15 cellular contexts compared by ENCODE assay signal in genomic region chr12:21453312-21453852, GRCh38. TPM values are rescaled to one million over a fixed set of nuclear protein-coding genes. Genes with fewer than 3 reads are reported as not detected.
DNase-seq lines count a peak whose midpoint lies in the region; ATAC-seq and TF ChIP-seq lines count a peak whose summit lies in the region.
"Had no signal": no experiment of that assay in that cellular context is flagged by ENCODE, and none has a peak within 500 bp of the region (broad histone marks: within the 10 kb centered on the region; RNA-seq: fewer than 3 reads in every experiment).

No MANE protein-coding gene starts in this region.

- peaks cover 55% of the 10 kb centered on the region for H3K4me1 Mint-ChIP-seq in activated CD4-positive, alpha-beta memory T cell treated with anti-CD3 and anti-CD28 coated beads for 36 hours (ENCODE audit: low read depth)

- no peaks in the 10 kb centered on the region for H3K9me3 ChIP-seq in A673 (ENCODE audit: low read depth, low read length, poor library complexity, severe bottlenecking)

- no peaks in the 10 kb centered on the region for H3K27me3 ChIP-seq in A673 (replicated peaks; ENCODE audit: insufficient read depth, low read depth, low read length, poor library complexity)
- H3K27me3 ChIP-seq: dorsolateral prefrontal cortex had no signal

- no peak for TF ChIP-seq CTCF in A673 (conservative IDR thresholded peaks at IDR 0.05; ENCODE audit: low read depth, low read length)

- H3K4me1 ChIP-seq in A673 (ENCODE audit: insufficient read depth, low read length, poor library complexity, severe bottlenecking), result peaks cover 5% of the 10 kb centered on the region

- peak overlapping the region; percentile 24 for H3K4me3 ChIP-seq in A673 (ENCODE audit: low read depth, low read length, poor library complexity, severe bottlenecking)
- H3K4me3 ChIP-seq: GM23248 had no signal

- peaks cover 40% of the 10 kb centered on the region for H3K36me3 Mint-ChIP-seq in activated CD4-positive, alpha-beta memory T cell treated with anti-CD3 and anti-CD28 coated beads for 36 hours

- CTCF ChIA-PET in A673 (lab: Charles Lee), result no interaction called here
- CTCF ChIA-PET in activated CD4-positive, alpha-beta memory T cell treated with anti-CD3 and anti-CD28 coated beads for 36 hours (lab: Charles Lee), result no interaction called here

- DNase-seq in A673 (ENCODE audit: low spot score) (peak; percentile 35), activated gamma-delta T cell (lab: John Stamatoyannopoulos, UW) (no peak), NCI-H446 (lab: John Stamatoyannopoulos, UW) (no peak)
- DNase-seq in activated CD4-positive, alpha-beta memory T cell treated with anti-CD3 and anti-CD28 coated beads for 36 hours, result no peak
- DNase-seq: activated CD4-positive, alpha-beta T cell treated with anti-CD3 and anti-CD28 coated beads for 1 hour; amniotic stem cell; DND-41; dorsolateral prefrontal cortex; GM23248; NCI-H2171 had no signal

- H3K4me3 Mint-ChIP-seq in activated CD4-positive, alpha-beta memory T cell treated with anti-CD3 and anti-CD28 coated beads for 36 hours, result peak overlapping the region; percentile 17

- no peaks in the 10 kb centered on the region for H3K9me3 Mint-ChIP-seq in activated CD4-positive, alpha-beta memory T cell treated with anti-CD3 and anti-CD28 coated beads for 36 hours

- intact Hi-C loops in A673 (cut with micrococcal nuclease; ENCODE audit: unreplicated experiment), result no loop called here
- intact Hi-C loops in activated CD4-positive, alpha-beta memory T cell treated with anti-CD3 and anti-CD28 coated beads for 36 hours (cut with micrococcal nuclease), result loop anchor here (1.0 to 10.0 kb wide), 4 partner anchors 16 to 1171 kb away; partner anchors contain the start of genes ETNK1 and PYROXD1

- H3K27me3 Mint-ChIP-seq in activated CD4-positive, alpha-beta memory T cell treated with anti-CD3 and anti-CD28 coated beads for 36 hours, result no peaks in the 10 kb centered on the region

- peak overlapping the region; percentile 68 for H3K27ac ChIP-seq in A673 (ENCODE audit: low read depth, low read length, poor library complexity, severe bottlenecking)
- H3K27ac ChIP-seq: GM23248, HL-60 had no signal

- no TSS peak for BruUV-seq in A673 (replicated peaks; lab: Mats Ljungman, UMichigan)

- POLR2A ChIA-PET in A673 (lab: Charles Lee; ENCODE audit: low non-redundant PET), result no interaction called here
- POLR2A ChIA-PET in activated CD4-positive, alpha-beta memory T cell treated with anti-CD3 and anti-CD28 coated beads for 36 hours (lab: Charles Lee), result interaction anchor here (0.6 to 2.5 kb wide), 3 partner anchors 16 to 204 kb away, joined by 3 to 8 read pairs (median 4); partner anchors contain the start of genes GOLT1B, LDHB, PYROXD1 and RECQL

- peak overlapping the region; percentile 43 for H3K27ac Mint-ChIP-seq in activated CD4-positive, alpha-beta memory T cell treated with anti-CD3 and anti-CD28 coated beads for 36 hours

- peaks cover 10% of the 10 kb centered on the region for H3K36me3 ChIP-seq in A673 (ENCODE audit: insufficient read depth, low read length, poor library complexity, severe bottlenecking)

- ATAC-seq in GM18867 (IDR thresholded peaks at IDR 0.05; ENCODE audit: unreplicated experiment), result peak; percentile 89
- ATAC-seq in HG03025 (IDR thresholded peaks at IDR 0.05; ENCODE audit: low FRiP score, unreplicated experiment), result peak; percentile 88
- no peak for ATAC-seq in GM21390 (IDR thresholded peaks at IDR 0.05; ENCODE audit: unreplicated experiment)
- ATAC-seq in HG02623 (IDR thresholded peaks at IDR 0.05; ENCODE audit: unreplicated experiment), result no peak

RNA-seq across cellular contexts. Expression of gene PYROXD1, which starts 15.9 kb away (rescaled TPM):
- 15.0 and 19.6 TPM in 2 replicates for total RNA-seq in A673 (2021)
- 10 to 100 TPM; 31.2 to 31.4 TPM for total RNA-seq in activated CD4-positive, alpha-beta memory T cell treated with anti-CD3 and anti-CD28 coated beads for 36 hours

RNA-seq across cellular contexts. Expression of gene RECQL, which starts 48.1 kb away (rescaled TPM):
- 38.2 and 39.3 TPM in 2 replicates for total RNA-seq in A673 (2021)
- 100 to 1,000 TPM; 112 to 114 TPM for total RNA-seq in activated CD4-positive, alpha-beta memory T cell treated with anti-CD3 and anti-CD28 coated beads for 36 hours

RNA-seq across cellular contexts. Expression of gene GOLT1B, which starts 48.2 kb away (rescaled TPM):
- 26.6 and 31.4 TPM in 2 replicates for total RNA-seq in A673 (2021)
- total RNA-seq in activated CD4-positive, alpha-beta memory T cell treated with anti-CD3 and anti-CD28 coated beads for 36 hours, result 10 to 100 TPM; 43.6 to 45.2 TPM

Comparison
In these comparisons a context has a peak if more than half of its experiments do, and no peak if none do; other contexts are left out.
1. ATAC-seq: peak in GM18867 (single experiment) and HG03025 (single experiment); none in GM21390 (single experiment) and HG02623 (single experiment).